1 cellular context compared by ENCODE assay signal in the genomic region with DNA sequence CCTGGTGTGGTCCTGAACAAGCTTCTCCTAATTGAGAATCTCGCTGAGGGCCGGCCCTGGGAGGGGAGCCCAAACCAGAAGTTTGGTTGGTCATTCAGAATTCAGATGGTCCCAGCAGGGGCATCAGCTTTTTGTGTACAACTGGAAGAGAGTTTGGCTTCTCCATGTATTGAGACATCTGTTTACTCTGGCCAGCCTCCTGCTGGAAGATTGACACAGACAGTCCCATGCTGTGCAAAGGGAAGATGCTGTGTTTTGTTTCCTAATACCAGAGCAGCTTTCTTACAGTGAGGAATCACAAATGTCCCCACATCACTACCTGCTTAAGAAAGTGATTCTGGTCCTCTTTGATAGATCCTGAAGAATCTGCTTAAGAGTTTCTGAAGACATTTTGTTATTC.
TF ChIP-seq lines count a peak whose summit lies in the region.

No MANE protein-coding gene starts in this region.

TF ChIP-seq in liver, 16 proteins besides CTCF, POLR2A, EP300 and RAD21 (continued from another document):
- TF ChIP-seq, protein P1, sequence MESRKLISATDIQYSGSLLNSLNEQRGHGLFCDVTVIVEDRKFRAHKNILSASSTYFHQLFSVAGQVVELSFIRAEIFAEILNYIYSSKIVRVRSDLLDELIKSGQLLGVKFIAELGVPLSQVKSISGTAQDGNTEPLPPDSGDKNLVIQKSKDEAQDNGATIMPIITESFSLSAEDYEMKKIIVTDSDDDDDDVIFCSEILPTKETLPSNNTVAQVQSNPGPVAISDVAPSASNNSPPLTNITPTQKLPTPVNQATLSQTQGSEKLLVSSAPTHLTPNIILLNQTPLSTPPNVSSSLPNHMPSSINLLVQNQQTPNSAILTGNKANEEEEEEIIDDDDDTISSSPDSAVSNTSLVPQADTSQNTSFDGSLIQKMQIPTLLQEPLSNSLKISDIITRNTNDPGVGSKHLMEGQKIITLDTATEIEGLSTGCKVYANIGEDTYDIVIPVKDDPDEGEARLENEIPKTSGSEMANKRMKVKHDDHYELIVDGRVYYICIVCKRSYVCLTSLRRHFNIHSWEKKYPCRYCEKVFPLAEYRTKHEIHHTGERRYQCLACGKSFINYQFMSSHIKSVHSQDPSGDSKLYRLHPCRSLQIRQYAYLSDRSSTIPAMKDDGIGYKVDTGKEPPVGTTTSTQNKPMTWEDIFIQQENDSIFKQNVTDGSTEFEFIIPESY (IDR thresholded peaks at IDR 0.05) = no peak
- TF ChIP-seq HNF4G (IDR thresholded peaks at IDR 0.05) = no peak
- TF ChIP-seq, protein P2, sequence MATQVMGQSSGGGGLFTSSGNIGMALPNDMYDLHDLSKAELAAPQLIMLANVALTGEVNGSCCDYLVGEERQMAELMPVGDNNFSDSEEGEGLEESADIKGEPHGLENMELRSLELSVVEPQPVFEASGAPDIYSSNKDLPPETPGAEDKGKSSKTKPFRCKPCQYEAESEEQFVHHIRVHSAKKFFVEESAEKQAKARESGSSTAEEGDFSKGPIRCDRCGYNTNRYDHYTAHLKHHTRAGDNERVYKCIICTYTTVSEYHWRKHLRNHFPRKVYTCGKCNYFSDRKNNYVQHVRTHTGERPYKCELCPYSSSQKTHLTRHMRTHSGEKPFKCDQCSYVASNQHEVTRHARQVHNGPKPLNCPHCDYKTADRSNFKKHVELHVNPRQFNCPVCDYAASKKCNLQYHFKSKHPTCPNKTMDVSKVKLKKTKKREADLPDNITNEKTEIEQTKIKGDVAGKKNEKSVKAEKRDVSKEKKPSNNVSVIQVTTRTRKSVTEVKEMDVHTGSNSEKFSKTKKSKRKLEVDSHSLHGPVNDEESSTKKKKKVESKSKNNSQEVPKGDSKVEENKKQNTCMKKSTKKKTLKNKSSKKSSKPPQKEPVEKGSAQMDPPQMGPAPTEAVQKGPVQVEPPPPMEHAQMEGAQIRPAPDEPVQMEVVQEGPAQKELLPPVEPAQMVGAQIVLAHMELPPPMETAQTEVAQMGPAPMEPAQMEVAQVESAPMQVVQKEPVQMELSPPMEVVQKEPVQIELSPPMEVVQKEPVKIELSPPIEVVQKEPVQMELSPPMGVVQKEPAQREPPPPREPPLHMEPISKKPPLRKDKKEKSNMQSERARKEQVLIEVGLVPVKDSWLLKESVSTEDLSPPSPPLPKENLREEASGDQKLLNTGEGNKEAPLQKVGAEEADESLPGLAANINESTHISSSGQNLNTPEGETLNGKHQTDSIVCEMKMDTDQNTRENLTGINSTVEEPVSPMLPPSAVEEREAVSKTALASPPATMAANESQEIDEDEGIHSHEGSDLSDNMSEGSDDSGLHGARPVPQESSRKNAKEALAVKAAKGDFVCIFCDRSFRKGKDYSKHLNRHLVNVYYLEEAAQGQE (IDR thresholded peaks at IDR 0.05) = peak; percentile 18
- TF ChIP-seq NR2F2 (IDR thresholded peaks at IDR 0.05) = no peak
- TF ChIP-seq FOXA1 (IDR thresholded peaks at IDR 0.05) = peak; percentile 84
- TF ChIP-seq EGR1 (IDR thresholded peaks at IDR 0.05; ENCODE audit: low read depth in 2 of 2) = no peak
- no peak for TF ChIP-seq YY1 (IDR thresholded peaks at IDR 0.05)
- TF ChIP-seq HNF4A (conservative IDR thresholded peaks at IDR 0.05) = peak; percentile 40 to 57
- TF ChIP-seq RXRA (IDR thresholded peaks at IDR 0.05) = peak; percentile 16 to 30
- no peak for TF ChIP-seq GABPA (IDR thresholded peaks at IDR 0.05 in 1 of 2, conservative IDR thresholded peaks at IDR 0.05 in 1 of 2)
- TF ChIP-seq, protein P3, sequence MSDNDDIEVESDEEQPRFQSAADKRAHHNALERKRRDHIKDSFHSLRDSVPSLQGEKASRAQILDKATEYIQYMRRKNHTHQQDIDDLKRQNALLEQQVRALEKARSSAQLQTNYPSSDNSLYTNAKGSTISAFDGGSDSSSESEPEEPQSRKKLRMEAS (IDR thresholded peaks at IDR 0.05) = no peak
- no peak for TF ChIP-seq TAF1 (conservative IDR thresholded peaks at IDR 0.05)
